25 cellular contexts compared by ENCODE assay signal in the genomic region with DNA sequence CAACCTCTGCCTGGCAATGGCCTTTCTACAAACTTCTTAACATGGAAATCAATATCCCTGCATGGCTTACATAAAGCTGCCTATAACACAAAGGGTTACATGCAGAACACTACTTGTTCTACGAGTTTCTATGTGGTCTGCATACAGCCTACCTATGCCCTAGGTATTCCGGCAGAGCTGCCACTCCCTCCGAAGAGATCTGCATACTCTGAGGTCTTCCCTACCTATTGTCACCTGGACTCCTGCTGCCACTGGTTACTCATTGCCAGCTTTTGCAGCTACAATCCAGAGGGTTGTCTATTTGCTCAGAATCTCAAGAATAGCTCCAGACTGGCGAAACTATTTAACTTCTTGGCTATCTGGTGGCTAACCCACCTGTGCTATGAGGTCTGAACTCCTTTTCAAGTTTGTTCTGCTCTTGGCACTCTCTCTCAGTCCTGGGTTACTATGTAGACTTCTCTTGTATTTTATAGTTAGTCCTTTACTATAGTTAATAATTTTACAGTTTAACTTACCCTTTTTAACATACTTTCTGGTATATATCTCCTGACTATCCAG.
DNase-seq lines count a peak whose midpoint lies in the region; ATAC-seq, FAIRE-seq and TF ChIP-seq lines count a peak whose summit lies in the region.
"Had no signal": no experiment of that assay in that cellular context is flagged by ENCODE, and none has a peak within 500 bp of the region (broad histone marks: within the 10 kb centered on the region; RNA-seq: fewer than 3 reads in every experiment).

No MANE protein-coding gene starts in this region.

- H2BK5ac ChIP-seq in H9 (ENCODE audit: insufficient read length, low read length): no peak overlapping the region

- no peak overlapping the region for H3T11ph ChIP-seq in H9 (ENCODE audit: low read length)

- WGBS in H9 (ENCODE audit: extremely low coverage, insufficient read length, low lambda C conversion rate): no CpG with 5 or more reads among the region's 4 CpGs
- 70 to 75% methylated on average over 4 of the region's 4 CpGs for WGBS in aorta, 2 donors

- no peak overlapping the region for H3K4ac ChIP-seq in H9 (ENCODE audit: low read depth, low read length)

- H3K23me2 ChIP-seq in H9 (ENCODE audit: insufficient read length, low read depth, low read length, poor library complexity, severe bottlenecking): no peaks in the 10 kb centered on the region

- H3K4me2 ChIP-seq in H9 (ENCODE audit: insufficient read depth, insufficient read length, low read length): no peak overlapping the region

- no peak overlapping the region for H3K23ac ChIP-seq in H9 (ENCODE audit: insufficient read length, low read depth, low read length)

- peak overlapping the region in 1 of 3 experiments; percentile 45; a peak in 1 of 7 replicates for H3K27ac Mint-ChIP-seq in H9
- H3K27ac Mint-ChIP-seq: activated CD4-positive, alpha-beta T cell treated with anti-CD3 and anti-CD28 coated beads, Interleukin-2, amount 10 ng/mL, durations not matched to agents 7 days and 5 days; activated naive CD4-positive, alpha-beta T cell treated with anti-CD3 and anti-CD28 coated beads, Interleukin-2, amount 50 U/mL, for 72 hours; CD14-positive monocyte; dendritic cell treated with granulocyte-macrophage colony-stimulating factor and Interleukin-4, amounts not matched to agents 40 ng/mL and 50 ng/mL, for 4 days; stimulated activated naive CD8-positive, alpha-beta T cell treated with anti-CD3 and anti-CD28 coated beads, Interleukin-15, amount 100 ng/mL, for 72 hours had no signal

- no peak overlapping the region for H2BK120ac ChIP-seq in H9 (ENCODE audit: low read depth, low read length, poor library complexity, severe bottlenecking)

- H3K27ac ChIP-seq in H9 (ENCODE audit: insufficient read length, low read depth, low read length) (no peak overlapping the region), aorta (ENCODE audit: low read depth in 1 of 2, low read length in 2 of 2) (no peak overlapping the region)
- H3K27ac ChIP-seq: parathyroid adenoma, right lobe of liver, thyroid gland, WERI-Rb-1 had no signal

- no peak overlapping the region for H2BK20ac ChIP-seq in H9 (ENCODE audit: low read depth, low read length, poor library complexity, severe bottlenecking)

- no peak overlapping the region for H3K56ac ChIP-seq in H9 (ENCODE audit: insufficient read length, low read depth, low read length)

- in situ Hi-C loops in GM13977 (cut with MboI; ENCODE audit: low pct_unique_long_range_greater_than_20kb, low sequenced_read_pairs, unreplicated experiment): no loop called here

- no peaks in the 10 kb centered on the region for H4K20me1 ChIP-seq in H9 (ENCODE audit: control insufficient read depth, insufficient read depth, insufficient read length)

- TF ChIP-seq CTCF in H9 (conservative IDR thresholded peaks at IDR 0.05) (no peak), bronchial epithelial cell (IDR thresholded peaks at IDR 0.05; ENCODE audit: insufficient read depth, low read length, severe bottlenecking) (no peak), GM13977 (IDR thresholded peaks at IDR 0.05; ENCODE audit: extremely low read depth, insufficient read depth, missing control alignments) (no peak)

- H3K9ac ChIP-seq in H9 (ENCODE audit: extremely low read depth, insufficient read length, low read length): no peak overlapping the region
- H3K9ac ChIP-seq: parathyroid adenoma had no signal

- no peaks in the 10 kb centered on the region for H3K27me3 ChIP-seq in H9 (ENCODE audit: insufficient read depth, low read length)
- no peaks in the 10 kb centered on the region for H3K27me3 ChIP-seq in bronchial epithelial cell (ENCODE audit: control insufficient read depth, insufficient read depth, low read length)
- no peaks in the 10 kb centered on the region for H3K27me3 ChIP-seq in aorta (ENCODE audit: control insufficient read depth in 1 of 2, insufficient read depth in 2 of 2, low read length in 1 of 2)
- H3K27me3 ChIP-seq: right lobe of liver, thyroid gland had no signal

- H3K4me1 ChIP-seq in H9 (ENCODE audit: insufficient read depth, low read length) (no peaks in the 10 kb centered on the region; the same call in 1 of the 2 replicates), aorta (ENCODE audit: control insufficient read depth in 1 of 2, insufficient read depth in 2 of 2, low read length in 2 of 2) (no peaks in the 10 kb centered on the region)
- H3K4me1 ChIP-seq: parathyroid adenoma, right lobe of liver, thyroid gland had no signal

- H3K36me3 ChIP-seq in bronchial epithelial cell (ENCODE audit: control insufficient read depth, insufficient read depth, low read length) (no peaks in the 10 kb centered on the region), aorta (ENCODE audit: control insufficient read depth in 1 of 2, insufficient read depth in 2 of 2, low read length in 1 of 2) (no peaks in the 10 kb centered on the region)
- H3K36me3 ChIP-seq: right lobe of liver, thyroid gland, WERI-Rb-1 had no signal

- no peak overlapping the region for H4K8ac ChIP-seq in H9 (replicated peaks; ENCODE audit: insufficient read length, low read depth, low read length)

- H2AK5ac ChIP-seq in H9 (ENCODE audit: insufficient read length, low read length): no peak overlapping the region

- no peak for FAIRE-seq in bronchial epithelial cell (lab: Jason Lieb, UNC)
- FAIRE-seq: endometrium had no signal

- no peak overlapping the region for H3K4me3 Mint-ChIP-seq in H9
- H3K4me3 Mint-ChIP-seq: activated CD4-positive, alpha-beta T cell treated with anti-CD3 and anti-CD28 coated beads, Interleukin-2, amount 10 ng/mL, durations not matched to agents 7 days and 5 days; CD14-positive monocyte; dendritic cell treated with granulocyte-macrophage colony-stimulating factor and Interleukin-4, amounts not matched to agents 40 ng/mL and 50 ng/mL, for 4 days; neural crest cell; stimulated activated naive CD8-positive, alpha-beta T cell treated with anti-CD3 and anti-CD28 coated beads, Interleukin-15, amount 100 ng/mL, for 72 hours had no signal

- intact Hi-C loops in aorta (cut with DNase I): no loop called here

- no peak overlapping the region for H2AFZ ChIP-seq in H9 (ENCODE audit: low read length)
- H2AFZ ChIP-seq: parathyroid adenoma had no signal

- H3K9me3 ChIP-seq in H9 (ENCODE audit: control insufficient read depth, low read depth, low read length) (no peaks in the 10 kb centered on the region), aorta (ENCODE audit: control insufficient read depth, low read length) (no peaks in the 10 kb centered on the region)
- H3K9me3 ChIP-seq: right lobe of liver, thyroid gland had no signal

- H3K4me1 Mint-ChIP-seq in H9: peaks cover 4 to 6% of the 10 kb centered on the region in 2 experiments; a peak in 2 of 4 replicates
- H3K4me1 Mint-ChIP-seq: activated CD4-positive, alpha-beta T cell treated with anti-CD3 and anti-CD28 coated beads, Interleukin-2, amount 10 ng/mL, durations not matched to agents 7 days and 5 days; CD14-positive monocyte; neural crest cell; stimulated activated naive CD8-positive, alpha-beta T cell treated with anti-CD3 and anti-CD28 coated beads, Interleukin-15, amount 100 ng/mL, for 72 hours had no signal

- no peak overlapping the region for H3K14ac ChIP-seq in H9 (ENCODE audit: insufficient read depth, low read length)

- H3K4me3 ChIP-seq in bronchial epithelial cell (ENCODE audit: low read depth, low read length) (no peak overlapping the region), aorta (ENCODE audit: low read length in 2 of 2) (no peak overlapping the region)
- H3K4me3 ChIP-seq: right lobe of liver, thyroid gland had no signal

- no peaks in the 10 kb centered on the region for H3K9me3 Mint-ChIP-seq in H9
- H3K9me3 Mint-ChIP-seq: activated CD4-positive, alpha-beta T cell treated with anti-CD3 and anti-CD28 coated beads, Interleukin-2, amount 10 ng/mL, durations not matched to agents 7 days and 5 days; CD14-positive monocyte; dendritic cell treated with granulocyte-macrophage colony-stimulating factor and Interleukin-4, amounts not matched to agents 40 ng/mL and 50 ng/mL, for 4 days; neural crest cell had no signal

- no peak overlapping the region for H2BK12ac ChIP-seq in H9 (ENCODE audit: insufficient read length, low read depth, low read length)

- no peak overlapping the region for H2BK15ac ChIP-seq in H9 (ENCODE audit: low read depth, low read length)

- no peak overlapping the region for H3K18ac ChIP-seq in H9 (ENCODE audit: insufficient read length, low read depth, low read length)

- no peaks in the 10 kb centered on the region for H3K36me3 Mint-ChIP-seq in H9 (ENCODE audit: insufficient read depth in 1 of 3, low read depth in 3 of 3)
- H3K36me3 Mint-ChIP-seq: CD14-positive monocyte had no signal

- H4K91ac ChIP-seq in H9 (ENCODE audit: insufficient read length, low read depth, low read length): no peak overlapping the region

- peak; percentile 38 for DNase-seq in H9
- DNase-seq in bronchial epithelial cell (ENCODE audit: low read depth): peak; percentile 31
- peak; percentile 75 for DNase-seq in kidney tubule cell (ENCODE audit: low spot score)
- DNase-seq in renal cortical epithelial cell (ENCODE audit: low read depth): peak; percentile 49
- no peak for DNase-seq in NOMO-1 treated with DMSO at 0.1 percent for 48 hours (lab: John Stamatoyannopoulos, UW; ENCODE audit: unreplicated experiment)
- DNase-seq in GM13977 (ENCODE audit: low spot score): no peak
- no peak for DNase-seq in aorta
- DNase-seq: activated CD4-positive, alpha-beta T cell treated with anti-CD3 and anti-CD28 coated beads, Interleukin-2, amount 10 ng/mL, durations not matched to agents 7 days and 5 days; anterior cingulate cortex; left ventricle myocardium superior; MV-4-11; NCI-H146; NCI-H82; right lobe of liver; stimulated activated CD4-positive, alpha-beta T cell treated with anti-CD3 and anti-CD28 coated beads, Interleukin-15, amount 100 ng/mL, for 24 hours; stimulated activated naive CD8-positive, alpha-beta T cell treated with anti-CD3 and anti-CD28 coated beads, Interleukin-15, amount 100 ng/mL, for 72 hours; thyroid gland; WERI-Rb-1 had no signal

- no peak overlapping the region for H4K5ac ChIP-seq in H9 (ENCODE audit: insufficient read length, low read depth, low read length)

- ATAC-seq in HG02678 (IDR thresholded peaks at IDR 0.05; ENCODE audit: unreplicated experiment): no peak
- ATAC-seq in aorta (ENCODE audit: low FRiP score): no peak
- ATAC-seq: activated naive CD4-positive, alpha-beta T cell treated with anti-CD3 and anti-CD28 coated beads, Interleukin-2, amount 50 U/mL, for 72 hours; left ventricle myocardium superior; stimulated activated naive CD8-positive, alpha-beta T cell treated with anti-CD3 and anti-CD28 coated beads, Interleukin-15, amount 100 ng/mL, for 72 hours had no signal

- H3K79me1 ChIP-seq in H9 (ENCODE audit: insufficient read depth, low read depth, low read length, poor library complexity, severe bottlenecking): no peaks in the 10 kb centered on the region

- no peaks in the 10 kb centered on the region for H3K27me3 Mint-ChIP-seq in H9 (ENCODE audit: low read depth)
- H3K27me3 Mint-ChIP-seq: activated CD4-positive, alpha-beta T cell treated with anti-CD3 and anti-CD28 coated beads, Interleukin-2, amount 10 ng/mL, durations not matched to agents 7 days and 5 days; dendritic cell treated with granulocyte-macrophage colony-stimulating factor and Interleukin-4, amounts not matched to agents 40 ng/mL and 50 ng/mL, for 4 days; stimulated activated naive CD8-positive, alpha-beta T cell treated with anti-CD3 and anti-CD28 coated beads, Interleukin-15, amount 100 ng/mL, for 72 hours had no signal

- H3K79me2 ChIP-seq in H9 (ENCODE audit: insufficient read depth, low read length): no peaks in the 10 kb centered on the region
- H3K79me2 ChIP-seq: parathyroid adenoma had no signal

Comparison
In these comparisons a context has a peak if more than half of its experiments do, and no peak if none do; other contexts are left out.
1. DNase-seq: peak in H9 (single experiment), bronchial epithelial cell (single experiment), kidney tubule cell (single experiment) and renal cortical epithelial cell (single experiment); none in NOMO-1 treated with DMSO at 0.1 percent for 48 hours (single experiment), GM13977 (single experiment) and aorta (0 of 2).